9 cellular contexts compared by ENCODE assay signal in genomic region chr17:10683853-10684252, GRCh38. TPM values are rescaled to one million over a fixed set of nuclear protein-coding genes. Genes with fewer than 3 reads are reported as not detected.
DNase-seq lines count a peak whose midpoint lies in the region; ATAC-seq and TF ChIP-seq lines count a peak whose summit lies in the region.
"Had no signal": no experiment of that assay in that cellular context is flagged by ENCODE, and none has a peak within 500 bp of the region (broad histone marks: within the 10 kb centered on the region; RNA-seq: fewer than 3 reads in every experiment).

No MANE protein-coding gene starts in this region.

- intact Hi-C loops in HCT116 (cut with micrococcal nuclease) = loop anchor here (5.0 kb wide), 1 partner anchor 387 kb away; no protein-coding TSS in a partner anchor
- intact Hi-C loops in esophagus squamous epithelium (cut with DNase I) = no loop called here

- TF ChIP-seq RAD21 in HCT116 (IDR thresholded peaks at IDR 0.05; ENCODE audit: low read depth) = peak; percentile 31; the same call in 1 of the 2 replicates

- no peak overlapping the region for H3K4me2 ChIP-seq in HCT116 (ENCODE audit: low read length)

- DNase-seq in AG10803 (ENCODE audit: low read depth) (peak; percentile 37), HCT116 (ENCODE audit: low read depth, low spot score) (peak; percentile 28), kidney epithelial cell (ENCODE audit: low read depth) (no peak), OCI-M2 (lab: John Stamatoyannopoulos, UW; ENCODE audit: unreplicated experiment) (no peak), esophagus squamous epithelium (lab: John Stamatoyannopoulos, UW) (no peak), dedifferentiated amniotic fluid mesenchymal stem cell (ENCODE audit: extremely low spot score) (no peak)
- no peak for DNase-seq in activated effector memory CD4-positive, alpha-beta T cell treated with anti-CD3 and anti-CD28 coated beads, Interleukin-2, amount 50 U/mL, for 16 hours
- DNase-seq: activated CD8-positive, alpha-beta memory T cell treated with anti-CD3 and anti-CD28 coated beads, Interleukin-2, amount 50 U/mL, for 4 hours had no signal

- TF ChIP-seq CTCF in AG10803 (conservative IDR thresholded peaks at IDR 0.05; ENCODE audit: low read length) (peak; percentile 57), HCT116 (IDR thresholded peaks at IDR 0.05 in 2 of 3, conservative IDR thresholded peaks at IDR 0.05 in 1 of 3; ENCODE audit: borderline replicate concordance in 1 of 3, insufficient read depth in 1 of 3, low read depth in 2 of 3, low read length in 2 of 3) (peak; percentile 20 to 74 (median 62); a peak in 5 of 6 replicates), VCaP (conservative IDR thresholded peaks at IDR 0.05) (peak; percentile 58), kidney epithelial cell (IDR thresholded peaks at IDR 0.05; ENCODE audit: insufficient read depth, low read length, poor library complexity, severe bottlenecking) (peak; percentile 46), esophagus squamous epithelium (IDR thresholded peaks at IDR 0.05) (peak in 3 of 6 experiments; percentile 25 to 51 (median 27))

- H3K27me3 ChIP-seq in HCT116 (ENCODE audit: insufficient read depth, low read length) (no peaks in the 10 kb centered on the region), kidney epithelial cell (ENCODE audit: control insufficient read depth, insufficient read depth, low read length) (no peaks in the 10 kb centered on the region), esophagus squamous epithelium (no peaks in the 10 kb centered on the region)

- 55 to 84% methylated on average over 2 of the region's 2 CpGs for WGBS in esophagus squamous epithelium, 2 donors

- H3K79me2 ChIP-seq in HCT116 (ENCODE audit: insufficient read depth, low read length) = peaks cover 61% of the 10 kb centered on the region

- H3K4me3 ChIP-seq in AG10803 (ENCODE audit: low read length) (no peak overlapping the region), HCT116 (replicated peaks in 1 of 2; ENCODE audit: low read depth in 1 of 2, low read length in 2 of 2) (no peak overlapping the region), kidney epithelial cell (ENCODE audit: low read depth, low read length) (no peak overlapping the region), esophagus squamous epithelium (no peak overlapping the region)

- peak; percentile 67; the same call in 1 of the 2 replicates for ATAC-seq in HCT116

- no peaks in the 10 kb centered on the region for H3K9me2 ChIP-seq in HCT116 (ENCODE audit: insufficient read depth)

- H4K20me1 ChIP-seq in HCT116 (ENCODE audit: insufficient read depth) = no peaks in the 10 kb centered on the region

- H3K9ac ChIP-seq in HCT116 (ENCODE audit: low read length) = no peak overlapping the region

- POLR2A ChIA-PET in HCT116 (lab: Charles Lee) = no interaction called here

- no TSS peak for BruUV-seq in HCT116 (replicated peaks; lab: Mats Ljungman, UMichigan)

- no peak overlapping the region for H2AFZ ChIP-seq in HCT116 (ENCODE audit: low read depth, low read length, poor library complexity, severe bottlenecking)

- H3K4me1 ChIP-seq in HCT116 (ENCODE audit: control insufficient read depth in 1 of 2, insufficient read depth in 2 of 2, low read length in 2 of 2) (no peaks in the 10 kb centered on the region), esophagus squamous epithelium (no peaks in the 10 kb centered on the region)

- H3K36me3 ChIP-seq in HCT116 (ENCODE audit: control insufficient read depth in 1 of 2, insufficient read depth in 2 of 2, low read length in 2 of 2) (peaks cover 53 to 56% of the 10 kb centered on the region in 2 experiments), kidney epithelial cell (ENCODE audit: control insufficient read depth, insufficient read depth, low read length) (peaks cover 5% of the 10 kb centered on the region), esophagus squamous epithelium (peaks cover 0 to 97% (median 23%) of the 10 kb centered on the region in 3 donors)

- RAD21 ChIA-PET in HCT116 (lab: Charles Lee; ENCODE audit: low non-redundant PET in 1 of 2, low total read pairs in 2 of 2, uncharacterized antibody in 2 of 2, unreplicated experiment in 2 of 2) = no interaction called here

- no peaks in the 10 kb centered on the region for H3K9me3 ChIP-seq in HCT116 (ENCODE audit: control insufficient read depth in 1 of 2, insufficient read depth in 1 of 2, low read depth in 1 of 2, low read length in 2 of 2)
- H3K9me3 ChIP-seq in esophagus squamous epithelium = no peaks in the 10 kb centered on the region

- CTCF ChIA-PET in HCT116 (lab: Charles Lee) = interaction anchor here (0.5 to 1.7 kb wide), 6 partner anchors 10 to 66 kb away, joined by 4 to 6 read pairs (median 4); no protein-coding TSS in a partner anchor

- TF ChIP-seq POLR2A in HCT116 (IDR thresholded peaks at IDR 0.05; ENCODE audit: borderline replicate concordance, extremely low read depth, insufficient read depth, insufficient read length) (no peak), esophagus squamous epithelium (IDR thresholded peaks at IDR 0.05) (no peak)

- H3K27ac ChIP-seq in HCT116 (ENCODE audit: low read depth, low read length) = no peak overlapping the region
- no peak overlapping the region for H3K27ac ChIP-seq in VCaP
- no peak overlapping the region for H3K27ac ChIP-seq in esophagus squamous epithelium

TF ChIP-seq in HCT116, 20 proteins besides CTCF, POLR2A, EP300 and RAD21:
- no peak for TF ChIP-seq TCF7L2 (IDR thresholded peaks at IDR 0.05; ENCODE audit: borderline replicate concordance, extremely low read depth, insufficient read depth, insufficient read length)
- no peak for TF ChIP-seq ZBTB33 (IDR thresholded peaks at IDR 0.05; ENCODE audit: extremely low read depth, insufficient replicate concordance, low read length)
- TF ChIP-seq REST (IDR thresholded peaks at IDR 0.05; ENCODE audit: low read depth) = no peak
- no peak for TF ChIP-seq EGR1 (IDR thresholded peaks at IDR 0.05; ENCODE audit: low read depth)
- no peak for TF ChIP-seq CBX3 (IDR thresholded peaks at IDR 0.05; ENCODE audit: low read depth)
- TF ChIP-seq EZH2phosphoT487 (IDR thresholded peaks at IDR 0.05; ENCODE audit: borderline replicate concordance) = no peak
- no peak for TF ChIP-seq YY1 (IDR thresholded peaks at IDR 0.05; ENCODE audit: extremely low read depth, insufficient replicate concordance, low read depth, low read length)
- TF ChIP-seq SRF (IDR thresholded peaks at IDR 0.05; ENCODE audit: low read depth) = no peak
TF ChIP-seq in HCT116: peak in this region for 0.

RNA-seq across cellular contexts. Expression of gene SCO1, which starts 13.5 kb away (rescaled TPM):
- 35.8 TPM for total RNA-seq in HCT116 (2021; ENCODE audit: unreplicated experiment)
- 14.8 and 16.3 TPM in 2 replicates for polyA plus RNA-seq in HCT116 (2012)
- total RNA-seq in kidney epithelial cell = 30.5 and 32.9 TPM in 2 replicates
- 10 to 100 TPM; 15.4 to 25.6 (median 20.3) TPM for total RNA-seq in esophagus squamous epithelium

RNA-seq across cellular contexts. Expression of gene ADPRM, which starts 13.5 kb away (rescaled TPM):
- total RNA-seq in HCT116 (2021; ENCODE audit: unreplicated experiment) (7.9 TPM), kidney epithelial cell (16.4 and 18.8 TPM in 2 replicates), esophagus squamous epithelium (10 to 100 TPM in 1 of 4 donors, 1 to 10 TPM in 3; 3.3 to 11.8 (median 4.4) TPM)
- polyA plus RNA-seq in HCT116 (2012) = 8.0 and 12.1 TPM in 2 replicates

RNA-seq across cellular contexts. Expression of gene MYH3, which starts 26.7 kb away (rescaled TPM):
- total RNA-seq in HCT116 (2021; ENCODE audit: unreplicated experiment) (1.6 TPM), kidney epithelial cell (0.33 and 0.41 TPM in 2 replicates), esophagus squamous epithelium (1 to 10 TPM in 2 of 4 donors, under 1 TPM in 1, not detected in 1; 0.64 to 1.6 (median 1.5) TPM)
- 2.0 and 2.3 TPM in 2 replicates for polyA plus RNA-seq in HCT116 (2012)

RNA-seq across cellular contexts. Expression of gene TMEM220, which starts 46.0 kb away (rescaled TPM):
- total RNA-seq in HCT116 (2021; ENCODE audit: unreplicated experiment) = not detected
- 0.07 and 0.08 TPM in 2 replicates for polyA plus RNA-seq in HCT116 (2012)
- 2.8 and 9.0 TPM in 2 replicates for total RNA-seq in kidney epithelial cell
- total RNA-seq in esophagus squamous epithelium = 1 to 10 TPM; 1.4 to 9.5 (median 6.3) TPM

Comparison
In these comparisons a context has a peak if more than half of its experiments do, and no peak if none do; other contexts are left out.
1. DNase-seq: peak in AG10803 (single experiment) and HCT116 (single experiment); none in kidney epithelial cell (single experiment), activated effector memory CD4-positive, alpha-beta T cell treated with anti-CD3 and anti-CD28 coated beads, Interleukin-2, amount 50 U/mL, for 16 hours (single experiment), OCI-M2 (single experiment), esophagus squamous epithelium (single experiment) and dedifferentiated amniotic fluid mesenchymal stem cell (single experiment).